ENCODE assay signal across 15 cellular contexts in genomic region chr2:2660789-2661355, GRCh38.
"Had no signal": no experiment of that assay in that cellular context is flagged by ENCODE, and none has a peak within 500 bp of the region (broad histone marks: within the 10 kb centered on the region; RNA-seq: fewer than 3 reads in every experiment).

No MANE protein-coding gene starts in this region.

- H3K4me3 Mint-ChIP-seq: activated T-helper 1 cell treated with anti-CD3 and anti-CD28 coated beads, Interleukin-12 subunit alpha, Interleukin-12 subunit beta, Interleukin-2, Interleukin-4 antibody, amounts not matched to agents 30 ng/mL and 10 ng/mL and 1 ng/mL, durations not matched to agents 14 hours and 24 hours and 36 hours; stimulated activated naive B cell treated with anti-CD40 and anti-IgM and Interleukin-4, amounts not matched to agents 10 μg/mL and 1 μg/mL and 100 μg/mL, for 72 hours had no signal

- ATAC-seq: activated CD4-positive, CD25-positive, alpha-beta regulatory T cell treated with anti-CD3 and anti-CD28 coated beads, Interleukin-2, amount 50 U/mL, for 24 hours; activated naive CD4-positive, alpha-beta T cell treated with anti-CD3 and anti-CD28 coated beads, Interleukin-2, amount 50 U/mL, for 72 hours; left colon; sciatic nerve; stimulated activated naive B cell treated with anti-CD40 and anti-IgM and Interleukin-4, amounts not matched to agents 10 μg/mL and 1 μg/mL and 100 μg/mL, for 72 hours had no signal

- H3K27ac Mint-ChIP-seq: activated naive CD4-positive, alpha-beta T cell treated with anti-CD3 and anti-CD28 coated beads, Interleukin-2, amount 50 U/mL, for 72 hours; activated T-helper 1 cell treated with anti-CD3 and anti-CD28 coated beads, Interleukin-12 subunit alpha, Interleukin-12 subunit beta, Interleukin-2, Interleukin-4 antibody, amounts not matched to agents 30 ng/mL and 10 ng/mL and 1 ng/mL, durations not matched to agents 14 hours and 24 hours and 36 hours; stimulated activated naive B cell treated with anti-CD40 and anti-IgM and Interleukin-4, amounts not matched to agents 10 μg/mL and 1 μg/mL and 100 μg/mL, for 72 hours had no signal

- DNase-seq: activated gamma-delta T cell treated with Interleukin-2 at 50 U/mL for 16 hours; adrenal gland; cerebellar nuclear complex; cortex of kidney; hypothalamus; islet precursor cell; left colon; ovary; spleen; stimulated activated naive B cell treated with anti-CD40 and anti-IgM and Interleukin-4, amounts not matched to agents 10 μg/mL and 1 μg/mL and 100 μg/mL, for 72 hours; T1000 had no signal

- H3K4me1 Mint-ChIP-seq: stimulated activated naive B cell treated with anti-CD40 and anti-IgM and Interleukin-4, amounts not matched to agents 10 μg/mL and 1 μg/mL and 100 μg/mL, for 72 hours had no signal
